In the genomic region with DNA sequence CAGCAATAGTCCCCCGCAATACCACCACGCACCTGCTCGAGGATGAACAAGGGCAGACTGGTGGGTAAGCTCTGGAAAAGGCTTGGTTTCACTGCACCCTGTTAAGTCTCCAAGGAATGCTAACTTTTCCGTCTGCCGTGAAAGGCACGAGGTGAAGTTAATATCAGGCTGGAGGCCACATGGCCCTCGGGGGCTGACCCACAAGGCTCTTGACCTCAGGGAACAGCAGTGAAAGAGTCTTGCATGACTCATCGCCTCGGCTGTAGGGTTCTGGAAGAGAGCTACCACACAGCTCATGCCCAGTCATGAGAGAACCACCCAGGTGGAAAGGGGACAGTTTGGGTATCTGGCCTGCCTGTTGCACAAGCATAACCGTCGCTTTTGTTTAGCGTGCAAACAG, we compare ENCODE assay signal across 17 cellular contexts. TPM values are rescaled to one million over a fixed set of nuclear protein-coding genes. Genes with fewer than 3 reads are reported as not detected.
DNase-seq lines count a peak whose midpoint lies in the region; ATAC-seq and FAIRE-seq lines count a peak whose summit lies in the region.
"Had no signal": no experiment of that assay in that cellular context is flagged by ENCODE, and none has a peak within 500 bp of the region (broad histone marks: within the 10 kb centered on the region; RNA-seq: fewer than 3 reads in every experiment).

No MANE protein-coding gene starts in this region.

- peak; percentile 97 for FAIRE-seq in RCC 7860 (lab: Jason Lieb, UNC)

- intact Hi-C loops in sciatic nerve (cut with DNase I) = no loop called here

- DNase-seq in NCI-H146 treated with DMSO at 0.1 percent for 48 hours (lab: John Stamatoyannopoulos, UW; ENCODE audit: unreplicated experiment) (peak; percentile 93), NCI-H146 (lab: John Stamatoyannopoulos, UW) (no peak), RCC 7860 (ENCODE audit: low spot score) (peak; percentile 93), fibroblast of the conjunctiva (ENCODE audit: low read depth) (peak; percentile 5), sciatic nerve (ENCODE audit: low spot score) (no peak), AG08395 (ENCODE audit: low spot score) (no peak)
- DNase-seq in stimulated activated CD4-positive, alpha-beta T cell treated with anti-CD3 and anti-CD28 coated beads, Interleukin-15, amount 100 ng/mL, for 24 hours = no peak
- DNase-seq: 8988T; activated CD4-positive, alpha-beta T cell treated with anti-CD3 and anti-CD28 coated beads for 4 hours; activated T-cell treated with anti-CD3 and anti-CD28 coated beads, Interleukin-2, amount 50 U/mL, for 1 hour; amniotic stem cell; HFFc6; mesendoderm; MM.1S; NCI-H2171; T-cell had no signal

- ATAC-seq in sciatic nerve (peak; percentile 79), GM18519 (IDR thresholded peaks at IDR 0.05; ENCODE audit: low FRiP score, unreplicated experiment) (no peak)
- ATAC-seq: T-cell had no signal

RNA-seq across cellular contexts. Expression of gene SCCPDH, which starts 24.7 kb away (rescaled TPM):
- 79.0 TPM for total RNA-seq in sciatic nerve

Comparison
In these comparisons a context has a peak if more than half of its experiments do, and no peak if none do; other contexts are left out.
1. DNase-seq: peak in NCI-H146 treated with DMSO at 0.1 percent for 48 hours (single experiment), RCC 7860 (single experiment) and fibroblast of the conjunctiva (single experiment); none in NCI-H146 (single experiment), sciatic nerve (single experiment), AG08395 (single experiment) and stimulated activated CD4-positive, alpha-beta T cell treated with anti-CD3 and anti-CD28 coated beads, Interleukin-15, amount 100 ng/mL, for 24 hours (single experiment).